Comparison of ENCODE assay signal across 2 cellular contexts in genomic region chr3:179020112-179020511, GRCh38.
A peak's percentile ranks its signal among the peaks of the same experiment; 100 is the strongest.
TF ChIP-seq lines count a peak whose summit lies in the region.

No MANE protein-coding gene starts in this region.

TF ChIP-seq in liver, 16 proteins besides CTCF, POLR2A, EP300 and RAD21:
- TF ChIP-seq MAX (IDR thresholded peaks at IDR 0.05) (no peak), GABPA (IDR thresholded peaks at IDR 0.05 in 1 of 2, conservative IDR thresholded peaks at IDR 0.05 in 1 of 2) (peak in 1 of 2 donors; percentile 11), RXRA (IDR thresholded peaks at IDR 0.05) (no peak), TAF1 (conservative IDR thresholded peaks at IDR 0.05) (no peak), YY1 (IDR thresholded peaks at IDR 0.05) (no peak), SP1 (IDR thresholded peaks at IDR 0.05) (peak; percentile 7), NR2F2 (IDR thresholded peaks at IDR 0.05) (peak; percentile 34), ZBTB33 (IDR thresholded peaks at IDR 0.05) (no peak), HNF4G (IDR thresholded peaks at IDR 0.05) (no peak), EGR1 (IDR thresholded peaks at IDR 0.05; ENCODE audit: low read depth in 2 of 2) (no peak), FOXA2 (IDR thresholded peaks at IDR 0.05) (no peak), FOXA1 (IDR thresholded peaks at IDR 0.05) (no peak), HNF4A (conservative IDR thresholded peaks at IDR 0.05) (no peak), ATF3 (IDR thresholded peaks at IDR 0.05) (no peak)
- TF ChIP-seq, protein P1, sequence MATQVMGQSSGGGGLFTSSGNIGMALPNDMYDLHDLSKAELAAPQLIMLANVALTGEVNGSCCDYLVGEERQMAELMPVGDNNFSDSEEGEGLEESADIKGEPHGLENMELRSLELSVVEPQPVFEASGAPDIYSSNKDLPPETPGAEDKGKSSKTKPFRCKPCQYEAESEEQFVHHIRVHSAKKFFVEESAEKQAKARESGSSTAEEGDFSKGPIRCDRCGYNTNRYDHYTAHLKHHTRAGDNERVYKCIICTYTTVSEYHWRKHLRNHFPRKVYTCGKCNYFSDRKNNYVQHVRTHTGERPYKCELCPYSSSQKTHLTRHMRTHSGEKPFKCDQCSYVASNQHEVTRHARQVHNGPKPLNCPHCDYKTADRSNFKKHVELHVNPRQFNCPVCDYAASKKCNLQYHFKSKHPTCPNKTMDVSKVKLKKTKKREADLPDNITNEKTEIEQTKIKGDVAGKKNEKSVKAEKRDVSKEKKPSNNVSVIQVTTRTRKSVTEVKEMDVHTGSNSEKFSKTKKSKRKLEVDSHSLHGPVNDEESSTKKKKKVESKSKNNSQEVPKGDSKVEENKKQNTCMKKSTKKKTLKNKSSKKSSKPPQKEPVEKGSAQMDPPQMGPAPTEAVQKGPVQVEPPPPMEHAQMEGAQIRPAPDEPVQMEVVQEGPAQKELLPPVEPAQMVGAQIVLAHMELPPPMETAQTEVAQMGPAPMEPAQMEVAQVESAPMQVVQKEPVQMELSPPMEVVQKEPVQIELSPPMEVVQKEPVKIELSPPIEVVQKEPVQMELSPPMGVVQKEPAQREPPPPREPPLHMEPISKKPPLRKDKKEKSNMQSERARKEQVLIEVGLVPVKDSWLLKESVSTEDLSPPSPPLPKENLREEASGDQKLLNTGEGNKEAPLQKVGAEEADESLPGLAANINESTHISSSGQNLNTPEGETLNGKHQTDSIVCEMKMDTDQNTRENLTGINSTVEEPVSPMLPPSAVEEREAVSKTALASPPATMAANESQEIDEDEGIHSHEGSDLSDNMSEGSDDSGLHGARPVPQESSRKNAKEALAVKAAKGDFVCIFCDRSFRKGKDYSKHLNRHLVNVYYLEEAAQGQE (IDR thresholded peaks at IDR 0.05) = no peak
TF ChIP-seq in liver: peak in this region for 3.

TF ChIP-seq in HepG2, 621 proteins besides CTCF, POLR2A, EP300 and RAD21 (continued from another document):
- TF ChIP-seq, protein P2, sequence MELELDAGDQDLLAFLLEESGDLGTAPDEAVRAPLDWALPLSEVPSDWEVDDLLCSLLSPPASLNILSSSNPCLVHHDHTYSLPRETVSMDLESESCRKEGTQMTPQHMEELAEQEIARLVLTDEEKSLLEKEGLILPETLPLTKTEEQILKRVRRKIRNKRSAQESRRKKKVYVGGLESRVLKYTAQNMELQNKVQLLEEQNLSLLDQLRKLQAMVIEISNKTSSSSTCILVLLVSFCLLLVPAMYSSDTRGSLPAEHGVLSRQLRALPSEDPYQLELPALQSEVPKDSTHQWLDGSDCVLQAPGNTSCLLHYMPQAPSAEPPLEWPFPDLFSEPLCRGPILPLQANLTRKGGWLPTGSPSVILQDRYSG (CRISPR knock-in tag; IDR thresholded peaks at IDR 0.05) = no peak
- TF ChIP-seq ZNF121 (CRISPR knock-in tag; IDR thresholded peaks at IDR 0.05) = no peak
